8 cellular contexts compared by ENCODE assay signal in genomic region chr1:246002725-246003441, GRCh38.
A peak's percentile ranks its signal among the peaks of the same experiment; 100 is the strongest.
DNase-seq lines count a peak whose midpoint lies in the region; ATAC-seq and TF ChIP-seq lines count a peak whose summit lies in the region.

No MANE protein-coding gene starts in this region.

- H3K4me1 Mint-ChIP-seq in CD4-positive, alpha-beta T cell (ENCODE audit: low read depth): no peaks in the 10 kb centered on the region
- no peaks in the 10 kb centered on the region for H3K4me1 Mint-ChIP-seq in activated T-cell treated with anti-CD3 and anti-CD28 coated beads, Interleukin-2, amount 50 U/mL, for 4 hours (ENCODE audit: low read depth)
- H3K4me1 Mint-ChIP-seq in nephron progenitor cell: peaks cover 42% of the 10 kb centered on the region

- POLR2A ChIA-PET in CD4-positive, alpha-beta T cell (lab: Charles Lee): interaction anchor here (1.0 kb wide), 1 partner anchor 114 kb away, joined by 4 read pairs; no protein-coding TSS in a partner anchor

- CTCF ChIA-PET in CD4-positive, alpha-beta T cell (lab: Charles Lee): interaction anchor here (1.0 to 1.6 kb wide), 3 partner anchors 92 to 850 kb away, joined by 3 to 12 read pairs (median 6); no protein-coding TSS in a partner anchor

- no peaks in the 10 kb centered on the region for H3K27me3 ChIP-seq in CD4-positive, alpha-beta T cell (ENCODE audit: control insufficient read depth, insufficient read depth, low read length)

- H3K27ac ChIP-seq in CD4-positive, alpha-beta T cell (ENCODE audit: low read depth, low read length): no peak overlapping the region

- no peaks in the 10 kb centered on the region for H3K27me3 Mint-ChIP-seq in CD4-positive, alpha-beta T cell
- H3K27me3 Mint-ChIP-seq in activated T-cell treated with anti-CD3 and anti-CD28 coated beads, Interleukin-2, amount 50 U/mL, for 4 hours (ENCODE audit: low read depth): no peaks in the 10 kb centered on the region
- peaks cover 4% of the 10 kb centered on the region for H3K27me3 Mint-ChIP-seq in nephron progenitor cell (ENCODE audit: low read depth, poor library complexity)

- no peaks in the 10 kb centered on the region for H3K36me3 Mint-ChIP-seq in CD4-positive, alpha-beta T cell (ENCODE audit: low read depth)
- H3K36me3 Mint-ChIP-seq in activated T-cell treated with anti-CD3 and anti-CD28 coated beads, Interleukin-2, amount 50 U/mL, for 4 hours (ENCODE audit: insufficient read depth): peaks cover 5% of the 10 kb centered on the region
- peaks cover 16% of the 10 kb centered on the region for H3K36me3 Mint-ChIP-seq in nephron progenitor cell (ENCODE audit: low read depth)

- H3K9me3 ChIP-seq in CD4-positive, alpha-beta T cell (ENCODE audit: control insufficient read depth, low read length): no peaks in the 10 kb centered on the region

- no peak overlapping the region for H3K27ac Mint-ChIP-seq in CD4-positive, alpha-beta T cell
- no peak overlapping the region for H3K27ac Mint-ChIP-seq in nephron progenitor cell

- TF ChIP-seq CTCF in CD4-positive, alpha-beta T cell (IDR thresholded peaks at IDR 0.05): peak; percentile 95
- TF ChIP-seq CTCF in GM20000 (IDR thresholded peaks at IDR 0.05; ENCODE audit: extremely low read depth, missing control alignments) (peak; percentile 65), LNCAP (IDR thresholded peaks at IDR 0.05) (peak; percentile 88), fibroblast of mammary gland (conservative IDR thresholded peaks at IDR 0.05; ENCODE audit: control insufficient read depth, insufficient read depth, low read depth, low read length) (peak; percentile 93), nephron progenitor cell (IDR thresholded peaks at IDR 0.05) (peak; percentile 94)

- ATAC-seq in CD4-positive, alpha-beta T cell (ENCODE audit: poor library complexity): peak; percentile 63
- ATAC-seq in activated T-cell treated with anti-CD3 and anti-CD28 coated beads, Interleukin-2, amount 50 U/mL, for 4 hours: peak; percentile 59 to 63

- no peak overlapping the region for H3K4me3 ChIP-seq in fibroblast of mammary gland (ENCODE audit: control insufficient read depth, low read depth, low read length)

- peak; percentile 70 to 89 (median 79) for DNase-seq in CD4-positive, alpha-beta T cell
- DNase-seq in GM20000 (ENCODE audit: low spot score) (peak; percentile 66), RKO (ENCODE audit: low spot score) (peak; percentile 79), fibroblast of mammary gland (ENCODE audit: low read depth) (peak; percentile 89), nephron progenitor cell (peak; percentile 94)
- DNase-seq in activated T-cell treated with anti-CD3 and anti-CD28 coated beads, Interleukin-2, amount 50 U/mL, for 4 hours: peak; percentile 81
- peak; percentile 75 for DNase-seq in stimulated activated naive CD4-positive, alpha-beta T cell treated with Interleukin-2 at 50 U/mL for 16 hours (lab: John Stamatoyannopoulos, UW)

- H3K9me3 Mint-ChIP-seq in CD4-positive, alpha-beta T cell: no peaks in the 10 kb centered on the region
- H3K9me3 Mint-ChIP-seq in activated T-cell treated with anti-CD3 and anti-CD28 coated beads, Interleukin-2, amount 50 U/mL, for 4 hours: no peaks in the 10 kb centered on the region
- peaks cover 10% of the 10 kb centered on the region for H3K9me3 Mint-ChIP-seq in nephron progenitor cell

- intact Hi-C loops in CD4-positive, alpha-beta T cell (cut with DNase I, micrococcal nuclease): loop anchor here (1.0 to 10.0 kb wide), 4 partner anchors 678 to 928 kb away; no protein-coding TSS in a partner anchor

- H3K4me3 Mint-ChIP-seq in CD4-positive, alpha-beta T cell: no peak overlapping the region
- no peak overlapping the region for H3K4me3 Mint-ChIP-seq in activated T-cell treated with anti-CD3 and anti-CD28 coated beads, Interleukin-2, amount 50 U/mL, for 4 hours
- no peak overlapping the region for H3K4me3 Mint-ChIP-seq in nephron progenitor cell
